Comparison of ENCODE assay signal across 1 cellular context in the genomic region with DNA sequence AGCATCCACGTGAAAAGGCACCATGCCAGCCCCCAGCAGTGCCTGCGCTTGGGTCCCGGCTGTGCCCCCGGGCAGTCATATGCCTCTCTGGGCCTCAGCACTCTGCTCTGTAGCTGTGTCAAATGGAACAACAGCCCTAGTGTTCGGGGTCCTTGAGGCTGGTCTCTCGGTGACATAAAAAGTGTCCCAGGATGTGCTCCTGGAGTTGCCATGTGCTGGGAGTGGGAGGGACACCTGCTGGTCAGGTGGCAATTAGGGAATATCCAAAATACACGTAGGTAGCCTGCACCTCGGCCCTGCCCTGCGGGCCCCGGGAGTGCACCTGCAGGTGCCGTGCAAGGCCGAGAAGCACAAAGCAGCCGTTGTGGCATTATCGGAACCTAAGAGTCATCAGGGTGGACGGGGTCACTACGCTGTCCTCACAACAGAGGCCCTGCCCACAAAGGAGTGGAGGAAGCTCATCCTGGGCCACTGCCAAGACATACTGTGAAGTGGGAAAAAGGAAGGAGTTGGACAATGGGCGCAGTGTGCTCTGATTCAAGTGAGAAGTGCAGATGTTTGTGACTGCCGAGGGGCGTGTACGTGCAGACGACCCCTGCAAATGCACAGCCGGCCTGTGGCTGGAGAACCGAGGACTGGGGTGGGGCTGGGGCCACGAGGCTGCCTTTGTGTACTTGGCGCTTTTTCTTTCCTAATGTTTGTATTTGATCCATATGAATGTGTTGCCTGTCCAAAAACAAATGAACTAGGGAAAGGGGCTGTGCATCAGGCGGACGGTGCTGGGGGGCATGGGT.
TF ChIP-seq lines count a peak whose summit lies in the region.

No MANE protein-coding gene starts in this region.

TF ChIP-seq in HepG2, 621 proteins besides CTCF, POLR2A, EP300 and RAD21 (continued from another document and continues in another):
- TF ChIP-seq, protein P1, sequence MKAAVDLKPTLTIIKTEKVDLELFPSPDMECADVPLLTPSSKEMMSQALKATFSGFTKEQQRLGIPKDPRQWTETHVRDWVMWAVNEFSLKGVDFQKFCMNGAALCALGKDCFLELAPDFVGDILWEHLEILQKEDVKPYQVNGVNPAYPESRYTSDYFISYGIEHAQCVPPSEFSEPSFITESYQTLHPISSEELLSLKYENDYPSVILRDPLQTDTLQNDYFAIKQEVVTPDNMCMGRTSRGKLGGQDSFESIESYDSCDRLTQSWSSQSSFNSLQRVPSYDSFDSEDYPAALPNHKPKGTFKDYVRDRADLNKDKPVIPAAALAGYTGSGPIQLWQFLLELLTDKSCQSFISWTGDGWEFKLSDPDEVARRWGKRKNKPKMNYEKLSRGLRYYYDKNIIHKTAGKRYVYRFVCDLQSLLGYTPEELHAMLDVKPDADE (CRISPR knock-in tag; IDR thresholded peaks at IDR 0.05), result no peak
- TF ChIP-seq PHF8 (CRISPR knock-in tag; IDR thresholded peaks at IDR 0.05) (0 out of 2 replicates have a peak, but pooled peaks have one; percentile 20), ZNF569 (CRISPR knock-in tag; IDR thresholded peaks at IDR 0.05; ENCODE audit: borderline replicate concordance) (no peak), GZF1 (CRISPR knock-in tag; IDR thresholded peaks at IDR 0.05) (no peak), MAFF (IDR thresholded peaks at IDR 0.05; ENCODE audit: low read depth, low read length) (no peak), ZBTB42 (CRISPR knock-in tag; IDR thresholded peaks at IDR 0.05) (peak; percentile 98), SRSF1 (optimal IDR thresholded peaks at IDR 0.05; ENCODE audit: low read depth, low read length) (peak; percentile 78), ZNF570 (CRISPR knock-in tag; IDR thresholded peaks at IDR 0.05; ENCODE audit: borderline replicate concordance) (peak; percentile 82; the same call in 1 of the 2 replicates), TOPORS (CRISPR knock-in tag; IDR thresholded peaks at IDR 0.05) (peak; percentile 87), ZNF781 (CRISPR knock-in tag; IDR thresholded peaks at IDR 0.05; ENCODE audit: borderline replicate concordance, not compliant biosample characterization) (no peak), ZC3H13 (CRISPR knock-in tag; IDR thresholded peaks at IDR 0.05) (peak; percentile 93), ZNF670 (CRISPR knock-in tag; IDR thresholded peaks at IDR 0.05; ENCODE audit: borderline replicate concordance) (no peak), GLI4 (CRISPR knock-in tag; IDR thresholded peaks at IDR 0.05; ENCODE audit: borderline replicate concordance) (no peak; the same call in 1 of the 2 replicates), PCBP1 (IDR thresholded peaks at IDR 0.05; ENCODE audit: borderline replicate concordance, low read depth, low read length) (no peak), CHD4 (IDR thresholded peaks at IDR 0.05; ENCODE audit: borderline replicate concordance, low read length) (peak; percentile 35; the same call in 1 of the 2 replicates), RCOR2 (CRISPR knock-in tag; IDR thresholded peaks at IDR 0.05) (peak; percentile 95), RFX5 (IDR thresholded peaks at IDR 0.05; ENCODE audit: low read depth, low read length) (no peak), ERF (CRISPR knock-in tag; IDR thresholded peaks at IDR 0.05) (peak; percentile 98), HNRNPH1 (optimal IDR thresholded peaks at IDR 0.05; ENCODE audit: low read depth, low read length) (no peak), KLF15 (CRISPR knock-in tag; IDR thresholded peaks at IDR 0.05; ENCODE audit: borderline replicate concordance) (peak; percentile 92; the same call in 1 of the 2 replicates), XBP1 (CRISPR knock-in tag; IDR thresholded peaks at IDR 0.05) (no peak), KDM2A (CRISPR knock-in tag; IDR thresholded peaks at IDR 0.05; ENCODE audit: borderline replicate concordance, low read depth) (peak; percentile 82), CCDC6 (CRISPR knock-in tag; IDR thresholded peaks at IDR 0.05) (peak; percentile 78; the same call in 1 of the 2 replicates), ARNT (IDR thresholded peaks at IDR 0.05) (no peak), CEBPG (CRISPR knock-in tag; IDR thresholded peaks at IDR 0.05) (peak; percentile 44; the same call in 1 of the 2 replicates), ZZZ3 (CRISPR knock-in tag; IDR thresholded peaks at IDR 0.05; ENCODE audit: borderline replicate concordance) (0 out of 2 replicates have a peak, but pooled peaks have one; percentile 58), ZNF205 (CRISPR knock-in tag; IDR thresholded peaks at IDR 0.05) (peak; percentile 61), GABPA (IDR thresholded peaks at IDR 0.05; ENCODE audit: low read depth, low read length) (no peak), GABPA (CRISPR knock-in tag; IDR thresholded peaks at IDR 0.05; ENCODE audit: low read depth) (peak; percentile 47; the same call in 1 of the 2 replicates), ZNF432 (CRISPR knock-in tag; IDR thresholded peaks at IDR 0.05; ENCODE audit: borderline replicate concordance) (no peak)
- TF ChIP-seq, protein P2, sequence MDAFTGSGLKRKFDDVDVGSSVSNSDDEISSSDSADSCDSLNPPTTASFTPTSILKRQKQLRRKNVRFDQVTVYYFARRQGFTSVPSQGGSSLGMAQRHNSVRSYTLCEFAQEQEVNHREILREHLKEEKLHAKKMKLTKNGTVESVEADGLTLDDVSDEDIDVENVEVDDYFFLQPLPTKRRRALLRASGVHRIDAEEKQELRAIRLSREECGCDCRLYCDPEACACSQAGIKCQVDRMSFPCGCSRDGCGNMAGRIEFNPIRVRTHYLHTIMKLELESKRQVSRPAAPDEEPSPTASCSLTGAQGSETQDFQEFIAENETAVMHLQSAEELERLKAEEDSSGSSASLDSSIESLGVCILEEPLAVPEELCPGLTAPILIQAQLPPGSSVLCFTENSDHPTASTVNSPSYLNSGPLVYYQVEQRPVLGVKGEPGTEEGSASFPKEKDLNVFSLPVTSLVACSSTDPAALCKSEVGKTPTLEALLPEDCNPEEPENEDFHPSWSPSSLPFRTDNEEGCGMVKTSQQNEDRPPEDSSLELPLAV (CRISPR knock-in tag; conservative IDR thresholded peaks at IDR 0.05; ENCODE audit: low read depth), result 0 out of 2 replicates have a peak, but pooled peaks have one; percentile 50
- TF ChIP-seq, protein P3, sequence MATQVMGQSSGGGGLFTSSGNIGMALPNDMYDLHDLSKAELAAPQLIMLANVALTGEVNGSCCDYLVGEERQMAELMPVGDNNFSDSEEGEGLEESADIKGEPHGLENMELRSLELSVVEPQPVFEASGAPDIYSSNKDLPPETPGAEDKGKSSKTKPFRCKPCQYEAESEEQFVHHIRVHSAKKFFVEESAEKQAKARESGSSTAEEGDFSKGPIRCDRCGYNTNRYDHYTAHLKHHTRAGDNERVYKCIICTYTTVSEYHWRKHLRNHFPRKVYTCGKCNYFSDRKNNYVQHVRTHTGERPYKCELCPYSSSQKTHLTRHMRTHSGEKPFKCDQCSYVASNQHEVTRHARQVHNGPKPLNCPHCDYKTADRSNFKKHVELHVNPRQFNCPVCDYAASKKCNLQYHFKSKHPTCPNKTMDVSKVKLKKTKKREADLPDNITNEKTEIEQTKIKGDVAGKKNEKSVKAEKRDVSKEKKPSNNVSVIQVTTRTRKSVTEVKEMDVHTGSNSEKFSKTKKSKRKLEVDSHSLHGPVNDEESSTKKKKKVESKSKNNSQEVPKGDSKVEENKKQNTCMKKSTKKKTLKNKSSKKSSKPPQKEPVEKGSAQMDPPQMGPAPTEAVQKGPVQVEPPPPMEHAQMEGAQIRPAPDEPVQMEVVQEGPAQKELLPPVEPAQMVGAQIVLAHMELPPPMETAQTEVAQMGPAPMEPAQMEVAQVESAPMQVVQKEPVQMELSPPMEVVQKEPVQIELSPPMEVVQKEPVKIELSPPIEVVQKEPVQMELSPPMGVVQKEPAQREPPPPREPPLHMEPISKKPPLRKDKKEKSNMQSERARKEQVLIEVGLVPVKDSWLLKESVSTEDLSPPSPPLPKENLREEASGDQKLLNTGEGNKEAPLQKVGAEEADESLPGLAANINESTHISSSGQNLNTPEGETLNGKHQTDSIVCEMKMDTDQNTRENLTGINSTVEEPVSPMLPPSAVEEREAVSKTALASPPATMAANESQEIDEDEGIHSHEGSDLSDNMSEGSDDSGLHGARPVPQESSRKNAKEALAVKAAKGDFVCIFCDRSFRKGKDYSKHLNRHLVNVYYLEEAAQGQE (IDR thresholded peaks at IDR 0.05; ENCODE audit: borderline replicate concordance in 1 of 2, low read depth in 1 of 2, low read length in 2 of 2), result no peak; a peak in 1 of 4 replicates
- TF ChIP-seq, protein P4, sequence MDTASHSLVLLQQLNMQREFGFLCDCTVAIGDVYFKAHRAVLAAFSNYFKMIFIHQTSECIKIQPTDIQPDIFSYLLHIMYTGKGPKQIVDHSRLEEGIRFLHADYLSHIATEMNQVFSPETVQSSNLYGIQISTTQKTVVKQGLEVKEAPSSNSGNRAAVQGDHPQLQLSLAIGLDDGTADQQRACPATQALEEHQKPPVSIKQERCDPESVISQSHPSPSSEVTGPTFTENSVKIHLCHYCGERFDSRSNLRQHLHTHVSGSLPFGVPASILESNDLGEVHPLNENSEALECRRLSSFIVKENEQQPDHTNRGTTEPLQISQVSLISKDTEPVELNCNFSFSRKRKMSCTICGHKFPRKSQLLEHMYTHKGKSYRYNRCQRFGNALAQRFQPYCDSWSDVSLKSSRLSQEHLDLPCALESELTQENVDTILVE (CRISPR knock-in tag; IDR thresholded peaks at IDR 0.05), result peak; percentile 77
- TF ChIP-seq, protein P5, sequence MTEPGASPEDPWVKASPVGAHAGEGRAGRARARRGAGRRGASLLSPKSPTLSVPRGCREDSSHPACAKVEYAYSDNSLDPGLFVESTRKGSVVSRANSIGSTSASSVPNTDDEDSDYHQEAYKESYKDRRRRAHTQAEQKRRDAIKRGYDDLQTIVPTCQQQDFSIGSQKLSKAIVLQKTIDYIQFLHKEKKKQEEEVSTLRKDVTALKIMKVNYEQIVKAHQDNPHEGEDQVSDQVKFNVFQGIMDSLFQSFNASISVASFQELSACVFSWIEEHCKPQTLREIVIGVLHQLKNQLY (CRISPR knock-in tag; IDR thresholded peaks at IDR 0.05), result peak; percentile 91
- TF ChIP-seq, protein P6, sequence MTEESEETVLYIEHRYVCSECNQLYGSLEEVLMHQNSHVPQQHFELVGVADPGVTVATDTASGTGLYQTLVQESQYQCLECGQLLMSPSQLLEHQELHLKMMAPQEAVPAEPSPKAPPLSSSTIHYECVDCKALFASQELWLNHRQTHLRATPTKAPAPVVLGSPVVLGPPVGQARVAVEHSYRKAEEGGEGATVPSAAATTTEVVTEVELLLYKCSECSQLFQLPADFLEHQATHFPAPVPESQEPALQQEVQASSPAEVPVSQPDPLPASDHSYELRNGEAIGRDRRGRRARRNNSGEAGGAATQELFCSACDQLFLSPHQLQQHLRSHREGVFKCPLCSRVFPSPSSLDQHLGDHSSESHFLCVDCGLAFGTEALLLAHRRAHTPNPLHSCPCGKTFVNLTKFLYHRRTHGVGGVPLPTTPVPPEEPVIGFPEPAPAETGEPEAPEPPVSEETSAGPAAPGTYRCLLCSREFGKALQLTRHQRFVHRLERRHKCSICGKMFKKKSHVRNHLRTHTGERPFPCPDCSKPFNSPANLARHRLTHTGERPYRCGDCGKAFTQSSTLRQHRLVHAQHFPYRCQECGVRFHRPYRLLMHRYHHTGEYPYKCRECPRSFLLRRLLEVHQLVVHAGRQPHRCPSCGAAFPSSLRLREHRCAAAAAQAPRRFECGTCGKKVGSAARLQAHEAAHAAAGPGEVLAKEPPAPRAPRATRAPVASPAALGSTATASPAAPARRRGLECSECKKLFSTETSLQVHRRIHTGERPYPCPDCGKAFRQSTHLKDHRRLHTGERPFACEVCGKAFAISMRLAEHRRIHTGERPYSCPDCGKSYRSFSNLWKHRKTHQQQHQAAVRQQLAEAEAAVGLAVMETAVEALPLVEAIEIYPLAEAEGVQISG (CRISPR knock-in tag; IDR thresholded peaks at IDR 0.05), result peak; percentile 74
- TF ChIP-seq, protein P7, sequence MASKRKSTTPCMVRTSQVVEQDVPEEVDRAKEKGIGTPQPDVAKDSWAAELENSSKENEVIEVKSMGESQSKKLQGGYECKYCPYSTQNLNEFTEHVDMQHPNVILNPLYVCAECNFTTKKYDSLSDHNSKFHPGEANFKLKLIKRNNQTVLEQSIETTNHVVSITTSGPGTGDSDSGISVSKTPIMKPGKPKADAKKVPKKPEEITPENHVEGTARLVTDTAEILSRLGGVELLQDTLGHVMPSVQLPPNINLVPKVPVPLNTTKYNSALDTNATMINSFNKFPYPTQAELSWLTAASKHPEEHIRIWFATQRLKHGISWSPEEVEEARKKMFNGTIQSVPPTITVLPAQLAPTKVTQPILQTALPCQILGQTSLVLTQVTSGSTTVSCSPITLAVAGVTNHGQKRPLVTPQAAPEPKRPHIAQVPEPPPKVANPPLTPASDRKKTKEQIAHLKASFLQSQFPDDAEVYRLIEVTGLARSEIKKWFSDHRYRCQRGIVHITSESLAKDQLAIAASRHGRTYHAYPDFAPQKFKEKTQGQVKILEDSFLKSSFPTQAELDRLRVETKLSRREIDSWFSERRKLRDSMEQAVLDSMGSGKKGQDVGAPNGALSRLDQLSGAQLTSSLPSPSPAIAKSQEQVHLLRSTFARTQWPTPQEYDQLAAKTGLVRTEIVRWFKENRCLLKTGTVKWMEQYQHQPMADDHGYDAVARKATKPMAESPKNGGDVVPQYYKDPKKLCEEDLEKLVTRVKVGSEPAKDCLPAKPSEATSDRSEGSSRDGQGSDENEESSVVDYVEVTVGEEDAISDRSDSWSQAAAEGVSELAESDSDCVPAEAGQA (IDR thresholded peaks at IDR 0.05; ENCODE audit: low read depth), result no peak
- TF ChIP-seq, protein P7 (CRISPR knock-in tag; IDR thresholded peaks at IDR 0.05; ENCODE audit: borderline replicate concordance), result no peak
- TF ChIP-seq, protein P8, sequence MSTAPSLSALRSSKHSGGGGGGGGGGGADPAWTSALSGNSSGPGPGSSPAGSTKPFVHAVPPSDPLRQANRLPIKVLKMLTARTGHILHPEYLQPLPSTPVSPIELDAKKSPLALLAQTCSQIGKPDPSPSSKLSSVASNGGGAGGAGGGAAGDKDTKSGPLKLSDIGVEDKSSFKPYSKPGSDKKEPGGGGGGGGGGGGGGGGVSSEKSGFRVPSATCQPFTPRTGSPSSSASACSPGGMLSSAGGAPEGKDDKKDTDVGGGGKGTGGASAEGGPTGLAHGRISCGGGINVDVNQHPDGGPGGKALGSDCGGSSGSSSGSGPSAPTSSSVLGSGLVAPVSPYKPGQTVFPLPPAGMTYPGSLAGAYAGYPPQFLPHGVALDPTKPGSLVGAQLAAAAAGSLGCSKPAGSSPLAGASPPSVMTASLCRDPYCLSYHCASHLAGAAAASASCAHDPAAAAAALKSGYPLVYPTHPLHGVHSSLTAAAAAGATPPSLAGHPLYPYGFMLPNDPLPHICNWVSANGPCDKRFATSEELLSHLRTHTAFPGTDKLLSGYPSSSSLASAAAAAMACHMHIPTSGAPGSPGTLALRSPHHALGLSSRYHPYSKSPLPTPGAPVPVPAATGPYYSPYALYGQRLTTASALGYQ (CRISPR knock-in tag; IDR thresholded peaks at IDR 0.05), result peak; percentile 94
